ENCODE assay signal across 21 cellular contexts in the genomic region with DNA sequence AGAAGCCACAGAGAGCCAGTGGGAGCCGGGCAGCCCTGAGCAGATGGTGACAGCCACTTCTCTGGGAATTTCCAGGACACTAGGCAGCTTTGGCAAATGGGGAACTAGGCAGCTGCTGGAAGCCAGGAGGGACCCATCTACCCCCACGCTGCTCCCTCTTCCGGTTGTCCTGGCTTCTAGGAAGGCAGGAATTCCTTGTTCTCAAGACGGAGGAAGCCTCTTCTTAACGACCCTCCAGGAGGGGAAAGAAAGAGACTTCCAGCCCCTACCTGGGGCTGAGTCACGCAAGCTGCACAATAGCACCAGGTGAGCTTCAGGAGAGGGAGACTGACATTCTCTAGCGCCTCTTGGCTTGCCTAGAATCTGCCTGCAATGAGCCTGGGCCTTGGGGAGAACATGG.
"Had no signal": no experiment of that assay in that cellular context is flagged by ENCODE, and none has a peak within 500 bp of the region (broad histone marks: within the 10 kb centered on the region; RNA-seq: fewer than 3 reads in every experiment).

No MANE protein-coding gene starts in this region.

- H3K36me3 ChIP-seq: MG63, SJCRH30 had no signal

- H3K4me3 ChIP-seq: MG63, SJCRH30 had no signal

- DNase-seq: IMR-90, Karpas-422, KG1, MG63, NCI-H1092 treated with DMSO at 0.1 percent for 48 hours, NCI-H1436, NCI-H187, NCI-H2029, NCI-H2081 treated with DMSO at 0.1 percent for 48 hours, NCI-H2171, NCI-H345, NCI-H446 treated with DMSO at 0.1 percent for 48 hours, NCI-H510A treated with DMSO at 0.1 percent for 48 hours, NCI-H69, NCI-H774, SHP77, SJCRH30 had no signal

- H3K9me3 ChIP-seq: MG63, SJCRH30 had no signal

- ATAC-seq: HepG2, Panc1, SK-N-SH treated with all-trans-retinoic acid at 6 μM for 48 hours had no signal

- H3K27me3 ChIP-seq: MG63 had no signal

- H3K27ac ChIP-seq: RWPE1, SJCRH30 had no signal

- H3K4me1 ChIP-seq: SJCRH30 had no signal
